Comparison of ENCODE assay signal across 8 cellular contexts in the genomic region with DNA sequence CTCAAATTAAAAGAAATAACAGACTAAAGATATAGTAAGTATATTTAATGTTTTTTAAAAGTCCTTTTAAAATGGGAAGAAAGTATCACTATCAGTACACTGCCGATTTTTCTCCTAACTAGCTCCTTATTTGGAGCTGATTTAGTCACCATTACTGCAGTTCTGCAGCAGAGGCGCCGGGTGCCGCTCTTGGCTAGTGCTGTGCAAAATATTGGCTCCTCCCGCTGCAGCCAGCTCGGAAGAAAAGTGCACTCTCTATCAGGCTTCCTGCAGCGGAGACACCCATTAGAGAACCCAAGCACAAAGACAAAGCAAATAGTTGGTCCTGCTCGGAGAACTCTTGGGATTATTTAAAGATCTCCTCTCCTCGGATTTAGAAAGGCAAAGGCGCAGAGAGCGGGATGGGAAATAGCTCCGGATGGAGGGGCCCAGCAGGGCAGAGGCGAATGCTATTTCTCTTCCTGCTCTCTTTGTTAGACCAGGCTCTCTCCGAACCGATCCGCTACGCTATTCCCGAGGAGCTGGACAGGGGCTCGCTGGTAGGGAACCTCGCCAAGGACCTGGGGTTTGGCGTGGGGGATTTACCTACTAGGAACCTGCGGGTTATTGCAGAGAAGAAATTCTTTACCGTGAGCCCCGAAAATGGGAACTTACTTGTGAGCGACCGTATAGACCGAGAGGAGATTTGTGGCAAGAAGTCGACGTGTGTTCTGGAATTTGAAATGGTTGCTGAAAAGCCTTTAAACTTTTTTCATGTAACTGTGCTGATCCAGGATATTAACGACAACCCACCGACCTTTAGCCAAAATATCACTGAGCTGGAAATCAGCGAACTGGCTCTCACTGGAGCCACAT. TPM values are rescaled to one million over a fixed set of nuclear protein-coding genes. Genes with fewer than 3 reads are reported as not detected.
A peak's percentile ranks its signal among the peaks of the same experiment; 100 is the strongest.
DNase-seq lines count a peak whose midpoint lies in the region; ATAC-seq and TF ChIP-seq lines count a peak whose summit lies in the region.

A gene (plus strand): TSS at position 249 of the 855 bp plus-strand sequence. CDS start 153 bp downstream, at position 402.

- H3K36me3 ChIP-seq in BJ (ENCODE audit: control insufficient read depth, insufficient read depth, low read length): no peaks in the 10 kb centered on the region
- H3K36me3 ChIP-seq in MG63: no peaks in the 10 kb centered on the region; the same call in none of the 2 replicates

- peak; percentile 61 for TF ChIP-seq CTCF in BJ (IDR thresholded peaks at IDR 0.05; ENCODE audit: insufficient read depth, low read depth, low read length)

- DNase-seq in BJ (ENCODE audit: low read depth) (no peak), inferior parietal cortex (ENCODE audit: extremely low spot score) (peak; percentile 4), iPS-NIHi11 (ENCODE audit: low spot score) (no peak), MG63 (no peak), NCI-H2081 treated with DMSO at 0.1 percent for 48 hours (lab: John Stamatoyannopoulos, UW) (no peak)
- DNase-seq in activated naive CD8-positive, alpha-beta T cell treated with anti-CD3 and anti-CD28 coated beads for 36 hours: no peak

- no peak within 1 kb of the TSS for H3K27ac Mint-ChIP-seq in activated naive CD8-positive, alpha-beta T cell treated with anti-CD3 and anti-CD28 coated beads for 36 hours

- POLR2A ChIA-PET in BJ (lab: Charles Lee): interaction anchor here (0.6 kb wide), 1 partner anchor 198 kb away, joined by 3 read pairs; no protein-coding TSS in a partner anchor

- H3K4me3 Mint-ChIP-seq in activated naive CD8-positive, alpha-beta T cell treated with anti-CD3 and anti-CD28 coated beads for 36 hours: peak within 1 kb of the TSS; percentile 60

- ATAC-seq in GM19452 (IDR thresholded peaks at IDR 0.05; ENCODE audit: unreplicated experiment) (peak; percentile 75), HG03565 (IDR thresholded peaks at IDR 0.05; ENCODE audit: unreplicated experiment) (peak; percentile 98)

- CTCF ChIA-PET in BJ (lab: Yijun Ruan, JAX): interaction anchor here (0.8 to 3.5 kb wide), 30 partner anchors 10 to 197 kb away, joined by 3 to 18 read pairs (median 4); a partner anchor contains a TSS

- peaks cover 4% of the 10 kb centered on the region for H3K4me1 Mint-ChIP-seq in activated naive CD8-positive, alpha-beta T cell treated with anti-CD3 and anti-CD28 coated beads for 36 hours

- peaks cover 58% of the 10 kb centered on the region for H3K9me3 ChIP-seq in MG63

- H3K4me3 ChIP-seq in BJ (ENCODE audit: low read depth, low read length): peak within 1 kb of the TSS; percentile 24
- H3K4me3 ChIP-seq in MG63: no peak within 1 kb of the TSS

- peaks cover 93% of the 10 kb centered on the region for H3K27me3 Mint-ChIP-seq in activated naive CD8-positive, alpha-beta T cell treated with anti-CD3 and anti-CD28 coated beads for 36 hours

- H3K27me3 ChIP-seq in BJ (ENCODE audit: control insufficient read depth, insufficient read depth, low read length) (no peaks in the 10 kb centered on the region; the same call in none of the 2 replicates), MG63 (no peaks in the 10 kb centered on the region)

- peaks cover 29% of the 10 kb centered on the region for H3K9me3 Mint-ChIP-seq in activated naive CD8-positive, alpha-beta T cell treated with anti-CD3 and anti-CD28 coated beads for 36 hours

- H3K36me3 Mint-ChIP-seq in activated naive CD8-positive, alpha-beta T cell treated with anti-CD3 and anti-CD28 coated beads for 36 hours: peaks cover 26% of the 10 kb centered on the region

RNA-seq across cellular contexts. Expression of the gene that starts here (rescaled TPM):
- 2.7 and 3.0 TPM in 2 replicates for polyA plus RNA-seq in BJ (2011; rRNA removed)
- 9.9 and 11.8 TPM in 2 replicates for polyA minus RNA-seq in BJ (2011; rRNA and poly(A)+ RNA removed)
- not detected for total RNA-seq in activated naive CD8-positive, alpha-beta T cell treated with anti-CD3 and anti-CD28 coated beads for 36 hours
- total RNA-seq in MG63 (2014; rRNA removed; shearing (Covaris generic); ENCODE audit: low replicate concordance): 0.81 TPM in 1 of 2 replicates, not detected in the other
